8 cellular contexts compared by ENCODE assay signal in genomic region chr19:6412111-6412999, GRCh38.
DNase-seq lines count a peak whose midpoint lies in the region; ATAC-seq and TF ChIP-seq lines count a peak whose summit lies in the region.

No MANE protein-coding gene starts in this region.

- peak; percentile 84 for TF ChIP-seq CTCF in OCI-LY1 (IDR thresholded peaks at IDR 0.05; ENCODE audit: low read length)

- no peaks in the 10 kb centered on the region for H3F3A ChIP-seq in OCI-LY1 (ENCODE audit: insufficient read depth, low read length)

- peak overlapping the region; percentile 23 for H3K27ac ChIP-seq in OCI-LY1 (ENCODE audit: low read depth, low read length, poor library complexity, severe bottlenecking)

- no peak overlapping the region for H3K9ac ChIP-seq in OCI-LY1 (ENCODE audit: low read length)
- no peak overlapping the region for H3K9ac ChIP-seq in adipocyte (ENCODE audit: low read length)

- H3K36me3 ChIP-seq in OCI-LY1 (ENCODE audit: insufficient read depth, low read length) (peaks cover 40% of the 10 kb centered on the region), adipocyte (ENCODE audit: control insufficient read depth, insufficient read depth, low read length, severe bottlenecking) (peaks cover 32% of the 10 kb centered on the region)

- H3K4me1 Mint-ChIP-seq in stimulated activated memory B cell treated with anti-CD40 and anti-IgM and Interleukin-4, amounts not matched to agents 10 μg/mL and 1 μg/mL and 100 μg/mL, for 72 hours = no peaks in the 10 kb centered on the region

- H3K27me3 Mint-ChIP-seq in stimulated activated memory B cell treated with anti-CD40 and anti-IgM and Interleukin-4, amounts not matched to agents 10 μg/mL and 1 μg/mL and 100 μg/mL, for 72 hours = no peaks in the 10 kb centered on the region

- no peaks in the 10 kb centered on the region for H3K9me3 Mint-ChIP-seq in stimulated activated memory B cell treated with anti-CD40 and anti-IgM and Interleukin-4, amounts not matched to agents 10 μg/mL and 1 μg/mL and 100 μg/mL, for 72 hours

- H2AFZ ChIP-seq in OCI-LY1 (ENCODE audit: low read length) = no peak overlapping the region

- no peak overlapping the region for H3K4me2 ChIP-seq in OCI-LY1 (ENCODE audit: low read length)

- DNase-seq in NCI-H2196 (lab: John Stamatoyannopoulos, UW; ENCODE audit: unreplicated experiment) (peak; percentile 52), NCI-H2196 treated with DMSO at 0.1 percent for 48 hours (lab: John Stamatoyannopoulos, UW; ENCODE audit: unreplicated experiment) (no peak), adipocyte (ENCODE audit: low read depth) (peak; percentile 22), kidney glomerular epithelial cell (lab: John Stamatoyannopoulos, UW) (peak; percentile 15)

- H3K27ac Mint-ChIP-seq in stimulated activated memory B cell treated with anti-CD40 and anti-IgM and Interleukin-4, amounts not matched to agents 10 μg/mL and 1 μg/mL and 100 μg/mL, for 72 hours = no peak overlapping the region

- H3K4me3 Mint-ChIP-seq in stimulated activated memory B cell treated with anti-CD40 and anti-IgM and Interleukin-4, amounts not matched to agents 10 μg/mL and 1 μg/mL and 100 μg/mL, for 72 hours = no peak overlapping the region

- peaks cover 35% of the 10 kb centered on the region for H3K36me3 Mint-ChIP-seq in stimulated activated memory B cell treated with anti-CD40 and anti-IgM and Interleukin-4, amounts not matched to agents 10 μg/mL and 1 μg/mL and 100 μg/mL, for 72 hours

- H3K79me2 ChIP-seq in OCI-LY1 (ENCODE audit: insufficient read depth, low read length) = no peaks in the 10 kb centered on the region

- H3K4me1 ChIP-seq in OCI-LY1 (ENCODE audit: insufficient read depth, low read length, severe bottlenecking) (no peaks in the 10 kb centered on the region), adipocyte (ENCODE audit: control insufficient read depth, insufficient read depth, low read length) (no peaks in the 10 kb centered on the region)

- ATAC-seq in stimulated activated memory B cell treated with anti-CD40 and anti-IgM and Interleukin-4, amounts not matched to agents 10 μg/mL and 1 μg/mL and 100 μg/mL, for 72 hours = peak; percentile 46
- ATAC-seq in GM18907 (IDR thresholded peaks at IDR 0.05; ENCODE audit: unreplicated experiment) (no peak), GM18873 (IDR thresholded peaks at IDR 0.05; ENCODE audit: low FRiP score, unreplicated experiment) (no peak)

- H3K9me2 ChIP-seq in OCI-LY1 (ENCODE audit: low read depth, low read length) = no peaks in the 10 kb centered on the region

- H4K20me1 ChIP-seq in OCI-LY1 (ENCODE audit: insufficient read depth, low read length) = no peaks in the 10 kb centered on the region

- H3K4me3 ChIP-seq in OCI-LY1 (ENCODE audit: low read depth, low read length, poor library complexity, severe bottlenecking) (no peak overlapping the region), adipocyte (ENCODE audit: low read length) (no peak overlapping the region)

- H3K27me3 ChIP-seq in OCI-LY1 (ENCODE audit: insufficient read depth, low read length) = no peaks in the 10 kb centered on the region
- H3K27me3 ChIP-seq in adipocyte (replicated peaks; ENCODE audit: control insufficient read depth, insufficient read depth, low read length) = no peaks in the 10 kb centered on the region

- H3K9me3 ChIP-seq in OCI-LY1 (ENCODE audit: low read length) (no peaks in the 10 kb centered on the region), adipocyte (ENCODE audit: control insufficient read depth, low read length) (no peaks in the 10 kb centered on the region)
